ENCODE assay signal across 18 cellular contexts in the genomic region with DNA sequence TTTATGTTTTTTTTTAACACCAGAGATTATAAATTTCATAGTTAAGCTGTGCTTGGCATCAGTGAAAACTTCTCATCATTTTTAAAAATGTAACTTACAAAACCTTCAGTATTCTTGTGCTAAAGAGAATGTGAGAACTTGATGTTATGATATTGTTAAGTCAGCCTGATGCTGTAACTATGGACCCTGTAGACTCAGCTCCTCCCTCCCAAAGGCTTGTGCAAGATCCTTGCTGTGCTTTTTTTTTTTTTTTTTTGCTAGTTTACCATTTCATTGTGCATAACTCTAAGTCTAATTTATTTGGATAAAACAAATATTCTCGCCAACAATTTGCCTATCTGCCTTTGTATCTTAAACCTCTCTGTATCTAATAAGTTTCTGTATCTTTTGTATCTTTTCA. TPM values are rescaled to one million over a fixed set of nuclear protein-coding genes. Genes with fewer than 3 reads are reported as not detected.
DNase-seq lines count a peak whose midpoint lies in the region; ATAC-seq and TF ChIP-seq lines count a peak whose summit lies in the region.
"Had no signal": no experiment of that assay in that cellular context is flagged by ENCODE, and none has a peak within 500 bp of the region (broad histone marks: within the 10 kb centered on the region; RNA-seq: fewer than 3 reads in every experiment).

No MANE protein-coding gene starts in this region.

- H3T11ph ChIP-seq in H9 (ENCODE audit: low read length): no peak overlapping the region

- H3K27ac Mint-ChIP-seq in H9 (peak overlapping the region in 2 of 3 experiments; percentile 28 to 42; a peak in 5 of 7 replicates), type B pancreatic cell (no peak overlapping the region), neural progenitor cell (no peak overlapping the region)
- H3K27ac Mint-ChIP-seq: activated naive CD8-positive, alpha-beta T cell treated with anti-CD3 and anti-CD28 coated beads for 36 hours had no signal

- no peak overlapping the region for H3K23ac ChIP-seq in H9 (ENCODE audit: insufficient read length, low read depth, low read length)

- no peaks in the 10 kb centered on the region for H3F3A ChIP-seq in neural progenitor cell (ENCODE audit: low read depth)

- no peak overlapping the region for H2AK5ac ChIP-seq in H9 (ENCODE audit: insufficient read length, low read length)

- H2BK20ac ChIP-seq in H9 (ENCODE audit: low read depth, low read length, poor library complexity, severe bottlenecking): no peak overlapping the region

- no peak overlapping the region for H4K91ac ChIP-seq in H9 (ENCODE audit: insufficient read length, low read depth, low read length)

- H4K8ac ChIP-seq in H9 (replicated peaks; ENCODE audit: insufficient read length, low read depth, low read length): no peak overlapping the region

- H3K4ac ChIP-seq in H9 (ENCODE audit: low read depth, low read length): no peak overlapping the region

- ATAC-seq in left lobe of liver: peak; percentile 62
- ATAC-seq: pancreas had no signal

- H2BK12ac ChIP-seq in H9 (ENCODE audit: insufficient read length, low read depth, low read length): no peak overlapping the region

- H3K23me2 ChIP-seq in H9 (ENCODE audit: insufficient read length, low read depth, low read length, poor library complexity, severe bottlenecking): no peaks in the 10 kb centered on the region

- H3K27me3 Mint-ChIP-seq in H9 (ENCODE audit: low read depth) (no peaks in the 10 kb centered on the region), type B pancreatic cell (peaks cover 18% of the 10 kb centered on the region), neural progenitor cell (ENCODE audit: insufficient read depth, low read depth) (peaks cover 6% of the 10 kb centered on the region)
- H3K27me3 Mint-ChIP-seq: activated naive CD8-positive, alpha-beta T cell treated with anti-CD3 and anti-CD28 coated beads for 36 hours had no signal

- peak overlapping the region; percentile 3 for H3K27ac ChIP-seq in H9 (ENCODE audit: insufficient read length, low read depth, low read length)
- no peak overlapping the region for H3K27ac ChIP-seq in neural progenitor cell
- H3K27ac ChIP-seq: pancreas, SJCRH30 had no signal

- H3K4me2 ChIP-seq in H9 (ENCODE audit: insufficient read depth, insufficient read length, low read length): no peak overlapping the region
- no peak overlapping the region for H3K4me2 ChIP-seq in neural progenitor cell

- WGBS in H9 (ENCODE audit: extremely low coverage, insufficient read length, low lambda C conversion rate): no CpG with 5 or more reads among the region's 1 CpG

- TF ChIP-seq CTCF in H9 (conservative IDR thresholded peaks at IDR 0.05): no peak
- no peak for TF ChIP-seq CTCF in choroid plexus epithelial cell (conservative IDR thresholded peaks at IDR 0.05; ENCODE audit: low read depth, low read length)
- TF ChIP-seq CTCF in type B pancreatic cell (conservative IDR thresholded peaks at IDR 0.05): no peak
- no peak for TF ChIP-seq CTCF in neural progenitor cell (IDR thresholded peaks at IDR 0.05)

- H3K4me1 ChIP-seq in H9 (ENCODE audit: insufficient read depth, low read length) (peaks cover 2% of the 10 kb centered on the region; the same call in 1 of the 2 replicates), neural progenitor cell (peaks cover 12% of the 10 kb centered on the region)
- H3K4me1 ChIP-seq: pancreas, SJCRH30 had no signal

- H3K4me1 Mint-ChIP-seq in H9 (peaks cover 27 to 44% of the 10 kb centered on the region in 2 experiments), type B pancreatic cell (ENCODE audit: unreplicated experiment) (peaks cover 9% of the 10 kb centered on the region), neural progenitor cell (no peaks in the 10 kb centered on the region)
- H3K4me1 Mint-ChIP-seq: activated naive CD8-positive, alpha-beta T cell treated with anti-CD3 and anti-CD28 coated beads for 36 hours had no signal

- H3K14ac ChIP-seq in H9 (ENCODE audit: insufficient read depth, low read length): no peak overlapping the region

- H3K18ac ChIP-seq in H9 (ENCODE audit: insufficient read length, low read depth, low read length): no peak overlapping the region

- H3K79me2 ChIP-seq in H9 (ENCODE audit: insufficient read depth, low read length) (no peaks in the 10 kb centered on the region; the same call in 1 of the 2 replicates), neural progenitor cell (ENCODE audit: low read depth) (no peaks in the 10 kb centered on the region)

- H3K4me3 ChIP-seq in choroid plexus epithelial cell (ENCODE audit: low read depth, low read length) (no peak overlapping the region), neural progenitor cell (no peak overlapping the region)
- H3K4me3 ChIP-seq: MG63, pancreas, SJCRH30 had no signal

- no peaks in the 10 kb centered on the region for H3K36me3 ChIP-seq in neural progenitor cell
- H3K36me3 ChIP-seq: MG63, pancreas, SJCRH30 had no signal

- H2BK15ac ChIP-seq in H9 (ENCODE audit: low read depth, low read length): no peak overlapping the region

- H2BK120ac ChIP-seq in H9 (ENCODE audit: low read depth, low read length, poor library complexity, severe bottlenecking): no peak overlapping the region

- H3K9me3 ChIP-seq in H9 (ENCODE audit: control insufficient read depth, low read depth, low read length) (no peaks in the 10 kb centered on the region), neural progenitor cell (ENCODE audit: low read depth) (no peaks in the 10 kb centered on the region)
- H3K9me3 ChIP-seq: MG63, pancreas had no signal

- H2AFZ ChIP-seq in H9 (ENCODE audit: low read length): no peak overlapping the region
- H2AFZ ChIP-seq in neural progenitor cell (replicated peaks): no peak overlapping the region

- H4K20me1 ChIP-seq in H9 (ENCODE audit: control insufficient read depth, insufficient read depth, insufficient read length) (no peaks in the 10 kb centered on the region), neural progenitor cell (ENCODE audit: low read depth) (no peaks in the 10 kb centered on the region)

- DNase-seq in AG08396 (ENCODE audit: low spot score): peak; percentile 65
- no peak for DNase-seq in H9
- peak; percentile 93 for DNase-seq in choroid plexus epithelial cell (ENCODE audit: low read depth)
- DNase-seq in left lobe of liver (ENCODE audit: low spot score): no peak
- no peak for DNase-seq in type B pancreatic cell (ENCODE audit: extremely low spot score, unreplicated experiment)
- DNase-seq in neural progenitor cell (ENCODE audit: low spot score): no peak
- DNase-seq in EL: no peak
- DNase-seq in NCI-H774 (lab: John Stamatoyannopoulos, UW): no peak
- DNase-seq: activated CD8-positive, alpha-beta memory T cell treated with anti-CD3 and anti-CD28 coated beads for 24 hours; activated naive CD8-positive, alpha-beta T cell treated with anti-CD3 and anti-CD28 coated beads for 36 hours; C1 segment of cervical spinal cord; MG63; NCI-H446 treated with DMSO at 0.1 percent for 48 hours; pancreas; SJCRH30; stimulated activated CD4-positive, alpha-beta T cell treated with anti-CD3 and anti-CD28 coated beads, Interleukin-4, amount 100 ng/mL, for 24 hours; stimulated activated CD8-positive, alpha-beta memory T cell treated with anti-CD3 and anti-CD28 coated beads, Interleukin-4, amount 100 ng/mL, for 48 hours had no signal

- H3K9me3 Mint-ChIP-seq in H9: peaks cover 4 to 6% of the 10 kb centered on the region in 2 experiments; a peak in 4 of 5 replicates
- peaks cover 3% of the 10 kb centered on the region for H3K9me3 Mint-ChIP-seq in type B pancreatic cell
- no peaks in the 10 kb centered on the region for H3K9me3 Mint-ChIP-seq in neural progenitor cell

- no peak overlapping the region for H4K5ac ChIP-seq in H9 (ENCODE audit: insufficient read length, low read depth, low read length)

- no peak overlapping the region for H2BK5ac ChIP-seq in H9 (ENCODE audit: insufficient read length, low read length)

- H3K36me3 Mint-ChIP-seq in H9 (ENCODE audit: insufficient read depth in 1 of 3, low read depth in 3 of 3) (peaks cover 4 to 12% (median 7%) of the 10 kb centered on the region in 3 experiments; a peak in 5 of 7 replicates), type B pancreatic cell (no peaks in the 10 kb centered on the region), neural progenitor cell (peaks cover 3% of the 10 kb centered on the region)
- H3K36me3 Mint-ChIP-seq: activated naive CD8-positive, alpha-beta T cell treated with anti-CD3 and anti-CD28 coated beads for 36 hours had no signal

- H3K27me3 ChIP-seq in H9 (ENCODE audit: insufficient read depth, low read length) (no peaks in the 10 kb centered on the region), neural progenitor cell (peaks cover 17% of the 10 kb centered on the region)
- H3K27me3 ChIP-seq: MG63, pancreas, SJCRH30 had no signal

- H3K9ac ChIP-seq in H9 (ENCODE audit: extremely low read depth, insufficient read length, low read length): no peak overlapping the region
- no peak overlapping the region for H3K9ac ChIP-seq in neural progenitor cell

- H3K79me1 ChIP-seq in H9 (ENCODE audit: insufficient read depth, low read depth, low read length, poor library complexity, severe bottlenecking): no peaks in the 10 kb centered on the region

- H3K4me3 Mint-ChIP-seq in H9 (no peak overlapping the region), type B pancreatic cell (no peak overlapping the region), neural progenitor cell (no peak overlapping the region)
- H3K4me3 Mint-ChIP-seq: activated naive CD8-positive, alpha-beta T cell treated with anti-CD3 and anti-CD28 coated beads for 36 hours had no signal

- no peak overlapping the region for H3K56ac ChIP-seq in H9 (ENCODE audit: insufficient read length, low read depth, low read length)

RNA-seq across cellular contexts. Expression of a gene that starts 12.9 kb away (rescaled TPM):
- total RNA-seq in H9 (2021) (5.7 and 5.8 TPM in 2 replicates), left lobe of liver (144 TPM), type B pancreatic cell (ENCODE audit: low replicate concordance) (9.6 and 12.2 TPM in 2 replicates), neural progenitor cell (ENCODE audit: low replicate concordance) (12.9 and 16.6 TPM in 2 replicates)
- total RNA-seq: activated naive CD8-positive, alpha-beta T cell treated with anti-CD3 and anti-CD28 coated beads for 36 hours; OCI-LY7 had no signal

Comparison
In these comparisons a context has a peak if more than half of its experiments do, and no peak if none do; other contexts are left out.
1. DNase-seq: peak in AG08396 (single experiment) and choroid plexus epithelial cell (single experiment); none in H9 (single experiment), left lobe of liver (single experiment), type B pancreatic cell (single experiment), neural progenitor cell (single experiment), EL (single experiment) and NCI-H774 (single experiment).
2. H3K27ac Mint-ChIP-seq: peak in H9 (2 of 3); none in type B pancreatic cell (single experiment) and neural progenitor cell (single experiment).